ENCODE assay signal across 2 cellular contexts in genomic region chr19:38437917-38438316, GRCh38.
A peak's percentile ranks its signal among the peaks of the same experiment; 100 is the strongest.
TF ChIP-seq lines count a peak whose summit lies in the region.

No MANE protein-coding gene starts in this region.

TF ChIP-seq in HEK293, 187 proteins besides CTCF, POLR2A, EP300 and RAD21:
- TF ChIP-seq PRDM10 (tag by site-specific recombination; IDR thresholded peaks at IDR 0.05): peak; percentile 96
- no peak for TF ChIP-seq SCRT1 (tag by site-specific recombination; IDR thresholded peaks at IDR 0.05; ENCODE audit: borderline replicate concordance)
- peak; percentile 20; the same call in 1 of the 2 replicates for TF ChIP-seq WT1 (tag by site-specific recombination; IDR thresholded peaks at IDR 0.05)
- TF ChIP-seq ZNF335 (tag by site-specific recombination; conservative IDR thresholded peaks at IDR 0.05): 0 out of 2 replicates have a peak, but pooled peaks have one; percentile 34
- TF ChIP-seq ZNF398 (tag by site-specific recombination; IDR thresholded peaks at IDR 0.05): peak; percentile 54; the same call in 1 of the 2 replicates
- TF ChIP-seq ZBTB17 (tag by site-specific recombination; IDR thresholded peaks at IDR 0.05): 0 out of 2 replicates have a peak, but pooled peaks have one; percentile 34
- TF ChIP-seq ZNF19 (tag by site-specific recombination; IDR thresholded peaks at IDR 0.05; ENCODE audit: low read depth): no peak
- 0 out of 2 replicates have a peak, but pooled peaks have one; percentile 17 for TF ChIP-seq ZNF324 (tag by site-specific recombination; IDR thresholded peaks at IDR 0.05)
- TF ChIP-seq KLF16 (tag by site-specific recombination; IDR thresholded peaks at IDR 0.05): no peak
- peak; percentile 22; the same call in 1 of the 2 replicates for TF ChIP-seq ZNF692 (tag by site-specific recombination; IDR thresholded peaks at IDR 0.05)
- no peak for TF ChIP-seq EGR2 (tag by site-specific recombination; IDR thresholded peaks at IDR 0.05; ENCODE audit: low read depth)

TF ChIP-seq in K562, 482 proteins besides CTCF, POLR2A, EP300 and RAD21:
- no peak for TF ChIP-seq E4F1 (CRISPR knock-in tag; IDR thresholded peaks at IDR 0.05; ENCODE audit: borderline replicate concordance)
- peak; percentile 19 for TF ChIP-seq PRDM10 (IDR thresholded peaks at IDR 0.05; ENCODE audit: partially characterized antibody)
- TF ChIP-seq PKNOX1 (IDR thresholded peaks at IDR 0.05): peak; percentile 30; the same call in 1 of the 2 replicates
- no peak for TF ChIP-seq ZNF311 (CRISPR knock-in tag; IDR thresholded peaks at IDR 0.05)
TF ChIP-seq in K562: peak in this region for 2.
